9 cellular contexts compared by ENCODE assay signal in genomic region chr6:36605560-36606391, GRCh38.
DNase-seq lines count a peak whose midpoint lies in the region; ATAC-seq, FAIRE-seq and TF ChIP-seq lines count a peak whose summit lies in the region.
"Had no signal": no experiment of that assay in that cellular context is flagged by ENCODE, and none has a peak within 500 bp of the region (broad histone marks: within the 10 kb centered on the region; RNA-seq: fewer than 3 reads in every experiment).

No MANE protein-coding gene starts in this region.

- no peaks in the 10 kb centered on the region for H3K9me3 Mint-ChIP-seq in activated naive CD8-positive, alpha-beta T cell treated with anti-CD3 and anti-CD28 coated beads, Interleukin-2, amount 50 U/mL, for 24 hours

- no peak for ATAC-seq in activated naive CD8-positive, alpha-beta T cell treated with anti-CD3 and anti-CD28 coated beads, Interleukin-2, amount 50 U/mL, for 24 hours

- peak overlapping the region; percentile 15 for H3K27ac ChIP-seq in 22Rv1
- H3K27ac ChIP-seq: ovary had no signal

- peaks cover 88% of the 10 kb centered on the region for H3K36me3 Mint-ChIP-seq in activated naive CD8-positive, alpha-beta T cell treated with anti-CD3 and anti-CD28 coated beads, Interleukin-2, amount 50 U/mL, for 24 hours (ENCODE audit: low read depth)

- DNase-seq in activated naive CD8-positive, alpha-beta T cell treated with anti-CD3 and anti-CD28 coated beads, Interleukin-2, amount 50 U/mL, for 24 hours: no peak
- DNase-seq in kidney tubule cell (ENCODE audit: low spot score) (peak; percentile 32), H54 (ENCODE audit: insufficient read length, low spot score) (no peak), HuH-7 (ENCODE audit: low spot score) (no peak), GM19240 (ENCODE audit: insufficient read length, low spot score) (no peak), foreskin melanocyte (no peak)

- TF ChIP-seq CTCF in 22Rv1 (IDR thresholded peaks at IDR 0.05) (no peak), GM12874 (IDR thresholded peaks at IDR 0.05; ENCODE audit: insufficient read depth, low read depth, low read length) (0 out of 2 replicates have a peak, but pooled peaks have one; percentile 2)

- H3K27me3 Mint-ChIP-seq in activated naive CD8-positive, alpha-beta T cell treated with anti-CD3 and anti-CD28 coated beads, Interleukin-2, amount 50 U/mL, for 24 hours: no peaks in the 10 kb centered on the region

- peak overlapping the region; percentile 8 for H3K4me3 Mint-ChIP-seq in activated naive CD8-positive, alpha-beta T cell treated with anti-CD3 and anti-CD28 coated beads, Interleukin-2, amount 50 U/mL, for 24 hours

- peak overlapping the region; percentile 55 for H3K27ac Mint-ChIP-seq in activated naive CD8-positive, alpha-beta T cell treated with anti-CD3 and anti-CD28 coated beads, Interleukin-2, amount 50 U/mL, for 24 hours

- H3K4me1 Mint-ChIP-seq in activated naive CD8-positive, alpha-beta T cell treated with anti-CD3 and anti-CD28 coated beads, Interleukin-2, amount 50 U/mL, for 24 hours: peaks cover 65% of the 10 kb centered on the region

- no peak for TF ChIP-seq POLR2A in H54 (IDR thresholded peaks at IDR 0.05; ENCODE audit: low read depth, low read length)

- FAIRE-seq in H54 (lab: Jason Lieb, UNC): no peak
